ENCODE assay signal across 14 cellular contexts in the genomic region with DNA sequence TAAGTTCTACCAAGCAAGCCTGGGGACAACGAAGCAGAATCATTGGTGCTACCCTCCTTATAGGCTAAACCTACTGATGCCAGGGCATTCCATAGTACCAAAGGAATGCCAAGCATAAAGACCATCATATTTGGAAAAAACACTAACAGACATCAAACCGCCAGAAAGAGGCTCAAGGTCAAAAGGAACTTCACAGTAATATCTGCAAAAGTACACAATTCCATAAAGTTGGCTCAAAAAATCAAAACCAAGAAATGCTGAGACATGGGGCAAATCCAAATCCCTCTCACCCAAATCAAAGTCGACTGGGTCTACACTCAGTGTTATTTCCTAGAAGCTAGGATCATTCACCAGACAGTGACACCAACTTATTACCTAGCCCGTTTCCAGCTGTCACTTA. TPM values are rescaled to one million over a fixed set of nuclear protein-coding genes. Genes with fewer than 3 reads are reported as not detected.
DNase-seq lines count a peak whose midpoint lies in the region; ATAC-seq and TF ChIP-seq lines count a peak whose summit lies in the region.
"Had no signal": no experiment of that assay in that cellular context is flagged by ENCODE, and none has a peak within 500 bp of the region (broad histone marks: within the 10 kb centered on the region; RNA-seq: fewer than 3 reads in every experiment).

No MANE protein-coding gene starts in this region.

- H3K27me3 Mint-ChIP-seq in activated T-helper 17 cell treated with anti-CD3 and anti-CD28 coated beads, Interleukin-2, amount 50 U/mL, for 72 hours = no peaks in the 10 kb centered on the region
- H3K27me3 Mint-ChIP-seq in memory B cell (no peaks in the 10 kb centered on the region), type B pancreatic cell (no peaks in the 10 kb centered on the region)

- peaks cover 14% of the 10 kb centered on the region for H3K4me1 ChIP-seq in right cardiac atrium (ENCODE audit: control insufficient read depth, insufficient read depth, low read length)
- H3K4me1 ChIP-seq in effector memory CD4-positive, alpha-beta T cell (ENCODE audit: control insufficient read depth, insufficient read depth, low read length, poor library complexity, severe bottlenecking) = peaks cover 29% of the 10 kb centered on the region

- ATAC-seq in right cardiac atrium = no peak
- ATAC-seq in Right ventricle myocardium inferior = no peak
- ATAC-seq in activated T-helper 17 cell treated with anti-CD3 and anti-CD28 coated beads, Interleukin-2, amount 50 U/mL, for 72 hours (replicated peaks) = no peak
- ATAC-seq in memory B cell (ENCODE audit: low read depth) = no peak

- H3K27me3 ChIP-seq in right cardiac atrium (ENCODE audit: control insufficient read depth, insufficient read depth) = no peaks in the 10 kb centered on the region
- H3K27me3 ChIP-seq in effector memory CD4-positive, alpha-beta T cell (replicated peaks; ENCODE audit: control insufficient read depth, insufficient read depth, low read length, poor library complexity, severe bottlenecking) = no peaks in the 10 kb centered on the region
- H3K27me3 ChIP-seq: stomach had no signal

- H3K4me1 Mint-ChIP-seq in activated T-helper 17 cell treated with anti-CD3 and anti-CD28 coated beads, Interleukin-2, amount 50 U/mL, for 72 hours = peaks cover 48% of the 10 kb centered on the region
- H3K4me1 Mint-ChIP-seq in memory B cell (peaks cover 29% of the 10 kb centered on the region), type B pancreatic cell (ENCODE audit: unreplicated experiment) (peaks cover 26% of the 10 kb centered on the region)

- peaks cover 41% of the 10 kb centered on the region for H3K36me3 ChIP-seq in effector memory CD4-positive, alpha-beta T cell (ENCODE audit: control insufficient read depth, insufficient read depth, low read length)

- H3K27ac Mint-ChIP-seq in activated T-helper 17 cell treated with anti-CD3 and anti-CD28 coated beads, Interleukin-2, amount 50 U/mL, for 72 hours = peak overlapping the region; percentile 80
- H3K27ac Mint-ChIP-seq in memory B cell (no peak overlapping the region), type B pancreatic cell (peak overlapping the region; percentile 68)

- intact Hi-C loops in right cardiac atrium (cut with DNase I) = loop anchor here in 1 of 4 donors (10.0 kb wide), 1 partner anchor 64 kb away; no protein-coding TSS in a partner anchor
- intact Hi-C loops in Right ventricle myocardium inferior (cut with DNase I) = no loop called here

- 67% methylated on average over 4 of the region's 4 CpGs for WGBS in right cardiac atrium

- DNase-seq in right cardiac atrium = no peak
- DNase-seq in Right ventricle myocardium inferior (ENCODE audit: missing footprints) = no peak
- no peak for DNase-seq in memory B cell (ENCODE audit: low spot score in 2 of 2)
- no peak for DNase-seq in type B pancreatic cell (ENCODE audit: extremely low spot score, unreplicated experiment)
- no peak for DNase-seq in effector memory CD4-positive, alpha-beta T cell
- DNase-seq in cortex of kidney (lab: John Stamatoyannopoulos, UW) = no peak
- no peak for DNase-seq in Kasumi-1 (lab: John Stamatoyannopoulos, UW)
- DNase-seq: anterior cingulate cortex; C1 segment of cervical spinal cord; effector CD8-positive, alpha-beta T cell; NCI-H2171; RPMI8226; stomach had no signal

- TF ChIP-seq CTCF in type B pancreatic cell (conservative IDR thresholded peaks at IDR 0.05) = no peak

- H3K9me3 Mint-ChIP-seq in activated T-helper 17 cell treated with anti-CD3 and anti-CD28 coated beads, Interleukin-2, amount 50 U/mL, for 72 hours = no peaks in the 10 kb centered on the region
- H3K9me3 Mint-ChIP-seq in memory B cell (no peaks in the 10 kb centered on the region), type B pancreatic cell (no peaks in the 10 kb centered on the region)

- H3K4me3 ChIP-seq in right cardiac atrium (ENCODE audit: low read length) = no peak overlapping the region
- H3K4me3 ChIP-seq in effector memory CD4-positive, alpha-beta T cell (ENCODE audit: insufficient read depth, low read depth, low read length, poor library complexity, severe bottlenecking) = no peak overlapping the region

- H3K27ac ChIP-seq in right cardiac atrium (ENCODE audit: low read length) = peak overlapping the region; percentile 30
- H3K27ac ChIP-seq in effector memory CD4-positive, alpha-beta T cell (ENCODE audit: insufficient read depth, low read length, poor library complexity, severe bottlenecking) = no peak overlapping the region

- peak overlapping the region; percentile 89 for H3K4me3 Mint-ChIP-seq in activated T-helper 17 cell treated with anti-CD3 and anti-CD28 coated beads, Interleukin-2, amount 50 U/mL, for 72 hours
- H3K4me3 Mint-ChIP-seq in memory B cell (peak overlapping the region; percentile 65), type B pancreatic cell (peak overlapping the region; percentile 71)

- H3K9me3 ChIP-seq in right cardiac atrium (ENCODE audit: control insufficient read depth, low read length) = no peaks in the 10 kb centered on the region
- no peaks in the 10 kb centered on the region for H3K9me3 ChIP-seq in effector memory CD4-positive, alpha-beta T cell (ENCODE audit: control insufficient read depth, low read length)
- H3K9me3 ChIP-seq: stomach had no signal

- H3K36me3 Mint-ChIP-seq in activated T-helper 17 cell treated with anti-CD3 and anti-CD28 coated beads, Interleukin-2, amount 50 U/mL, for 72 hours (ENCODE audit: low read depth) = peaks cover 97% of the 10 kb centered on the region
- H3K36me3 Mint-ChIP-seq in memory B cell = peaks cover 24% of the 10 kb centered on the region
- peaks cover 51% of the 10 kb centered on the region for H3K36me3 Mint-ChIP-seq in type B pancreatic cell

RNA-seq across cellular contexts. Expression of gene VCP, which starts 3.4 kb away (rescaled TPM):
- 100 to 1,000 TPM; 184 to 224 (median 192) TPM for total RNA-seq in right cardiac atrium
- 149 TPM for polyA plus RNA-seq in right cardiac atrium
- total RNA-seq in Right ventricle myocardium inferior = 258 TPM
- total RNA-seq in activated T-helper 17 cell treated with anti-CD3 and anti-CD28 coated beads, Interleukin-2, amount 50 U/mL, for 72 hours = 100 to 1,000 TPM; 235 to 322 TPM
- 258 and 285 TPM in 2 replicates for total RNA-seq in type B pancreatic cell (ENCODE audit: low replicate concordance)

RNA-seq across cellular contexts. Expression of gene FANCG, which starts 10.7 kb away (rescaled TPM):
- 1 to 10 TPM; 2.1 to 8.8 (median 4.6) TPM for total RNA-seq in right cardiac atrium
- polyA plus RNA-seq in right cardiac atrium = 4.7 TPM
- total RNA-seq in Right ventricle myocardium inferior = 4.2 TPM
- total RNA-seq in activated T-helper 17 cell treated with anti-CD3 and anti-CD28 coated beads, Interleukin-2, amount 50 U/mL, for 72 hours = 100 to 1,000 TPM in 1 of 2 donors, 10 to 100 TPM in 1; 94.2 to 124 TPM
- total RNA-seq in type B pancreatic cell (ENCODE audit: low replicate concordance) = 33.9 and 72.6 TPM in 2 replicates

RNA-seq across cellular contexts. Expression of gene PIGO, which starts 27.4 kb away (rescaled TPM):
- total RNA-seq in right cardiac atrium (10 to 100 TPM; 10.2 to 17.6 (median 12.7) TPM), Right ventricle myocardium inferior (8.5 TPM), type B pancreatic cell (ENCODE audit: low replicate concordance) (24.6 and 28.1 TPM in 2 replicates)
- 10.0 TPM for polyA plus RNA-seq in right cardiac atrium
- total RNA-seq in activated T-helper 17 cell treated with anti-CD3 and anti-CD28 coated beads, Interleukin-2, amount 50 U/mL, for 72 hours = 10 to 100 TPM; 15.0 to 16.6 TPM

RNA-seq across cellular contexts. Expression of gene STOML2, which starts 33.9 kb away (rescaled TPM):
- total RNA-seq in right cardiac atrium (100 to 1,000 TPM; 104 to 117 (median 110) TPM), Right ventricle myocardium inferior (156 TPM), type B pancreatic cell (ENCODE audit: low replicate concordance) (115 and 149 TPM in 2 replicates)
- 118 TPM for polyA plus RNA-seq in right cardiac atrium
- 100 to 1,000 TPM; 117 to 226 TPM for total RNA-seq in activated T-helper 17 cell treated with anti-CD3 and anti-CD28 coated beads, Interleukin-2, amount 50 U/mL, for 72 hours

RNA-seq across cellular contexts. Expression of gene ATOSB, which starts 46.6 kb away (rescaled TPM):
- total RNA-seq in right cardiac atrium (10 to 100 TPM; 15.5 to 19.5 (median 16.9) TPM), Right ventricle myocardium inferior (15.5 TPM), type B pancreatic cell (ENCODE audit: low replicate concordance) (15.6 and 23.3 TPM in 2 replicates)
- polyA plus RNA-seq in right cardiac atrium = 14.0 TPM
- total RNA-seq in activated T-helper 17 cell treated with anti-CD3 and anti-CD28 coated beads, Interleukin-2, amount 50 U/mL, for 72 hours = 10 to 100 TPM; 10.6 to 18.8 TPM
